ENCODE assay signal across 2 cellular contexts in the genomic region with DNA sequence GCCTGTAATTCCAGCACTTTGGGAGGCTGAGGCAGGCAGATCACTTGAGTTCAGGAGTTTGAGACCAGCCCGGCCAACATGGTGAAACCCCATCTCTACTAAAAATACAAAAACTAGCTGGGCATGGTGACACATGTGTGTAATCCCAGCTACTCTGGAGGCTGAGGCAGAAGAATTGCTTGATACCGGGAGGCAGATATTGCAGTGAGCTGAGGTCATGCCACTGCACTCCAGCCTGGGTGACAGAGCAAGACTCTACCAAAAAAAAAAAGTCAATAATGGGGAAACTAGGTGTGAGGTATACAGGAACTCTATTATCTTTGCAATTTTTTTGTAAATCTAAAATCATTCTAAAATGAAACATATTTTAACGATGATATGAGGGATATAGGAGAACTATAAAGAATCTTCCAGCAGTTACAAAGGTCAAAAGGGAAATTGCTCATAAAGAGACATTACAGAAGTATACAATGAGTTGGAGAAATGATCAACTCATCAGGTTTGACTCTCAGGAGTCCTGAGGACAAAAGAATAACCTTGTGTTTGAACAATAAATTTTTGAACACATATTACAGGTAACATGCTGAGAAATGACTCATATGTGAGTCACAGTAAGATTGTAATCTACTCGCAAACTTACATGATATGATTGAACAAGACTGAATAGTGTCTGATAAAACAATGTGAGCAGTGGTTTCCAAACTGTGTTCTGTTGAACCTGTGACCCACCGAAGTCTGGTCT.
TF ChIP-seq lines count a peak whose summit lies in the region.

No MANE protein-coding gene starts in this region.

TF ChIP-seq in HCT116, 20 proteins besides CTCF, POLR2A, EP300 and RAD21:
- TF ChIP-seq SP1 (IDR thresholded peaks at IDR 0.05; ENCODE audit: low read depth) (peak; percentile 93), ELF1 (IDR thresholded peaks at IDR 0.05; ENCODE audit: borderline replicate concordance, low read depth) (no peak; the same call in 1 of the 2 replicates), CBX3 (IDR thresholded peaks at IDR 0.05; ENCODE audit: low read depth) (peak; percentile 97), ZFX (IDR thresholded peaks at IDR 0.05) (no peak), EGR1 (IDR thresholded peaks at IDR 0.05; ENCODE audit: low read depth) (no peak), FOSL1 (IDR thresholded peaks at IDR 0.05; ENCODE audit: low read depth) (peak; percentile 100), CEBPB (IDR thresholded peaks at IDR 0.05; ENCODE audit: low read depth) (peak; percentile 79), SIN3A (IDR thresholded peaks at IDR 0.05; ENCODE audit: low read depth) (peak; percentile 73; the same call in 1 of the 2 replicates), SRF (IDR thresholded peaks at IDR 0.05; ENCODE audit: low read depth) (peak; percentile 89), ZNF274 (IDR thresholded peaks at IDR 0.05; ENCODE audit: low read depth, low read length) (no peak), TCF7L2 (IDR thresholded peaks at IDR 0.05; ENCODE audit: borderline replicate concordance, extremely low read depth, insufficient read depth, insufficient read length) (peak; percentile 69), JUND (IDR thresholded peaks at IDR 0.05) (peak; percentile 98), EZH2 (IDR thresholded peaks at IDR 0.05) (no peak), POLR2AphosphoS5 (IDR thresholded peaks at IDR 0.05; ENCODE audit: low read depth, low read length) (peak; percentile 50; the same call in 1 of the 2 replicates), YY1 (IDR thresholded peaks at IDR 0.05; ENCODE audit: extremely low read depth, insufficient replicate concordance, low read depth, low read length) (no peak), EZH2phosphoT487 (IDR thresholded peaks at IDR 0.05; ENCODE audit: borderline replicate concordance) (no peak)
- TF ChIP-seq, protein P1, sequence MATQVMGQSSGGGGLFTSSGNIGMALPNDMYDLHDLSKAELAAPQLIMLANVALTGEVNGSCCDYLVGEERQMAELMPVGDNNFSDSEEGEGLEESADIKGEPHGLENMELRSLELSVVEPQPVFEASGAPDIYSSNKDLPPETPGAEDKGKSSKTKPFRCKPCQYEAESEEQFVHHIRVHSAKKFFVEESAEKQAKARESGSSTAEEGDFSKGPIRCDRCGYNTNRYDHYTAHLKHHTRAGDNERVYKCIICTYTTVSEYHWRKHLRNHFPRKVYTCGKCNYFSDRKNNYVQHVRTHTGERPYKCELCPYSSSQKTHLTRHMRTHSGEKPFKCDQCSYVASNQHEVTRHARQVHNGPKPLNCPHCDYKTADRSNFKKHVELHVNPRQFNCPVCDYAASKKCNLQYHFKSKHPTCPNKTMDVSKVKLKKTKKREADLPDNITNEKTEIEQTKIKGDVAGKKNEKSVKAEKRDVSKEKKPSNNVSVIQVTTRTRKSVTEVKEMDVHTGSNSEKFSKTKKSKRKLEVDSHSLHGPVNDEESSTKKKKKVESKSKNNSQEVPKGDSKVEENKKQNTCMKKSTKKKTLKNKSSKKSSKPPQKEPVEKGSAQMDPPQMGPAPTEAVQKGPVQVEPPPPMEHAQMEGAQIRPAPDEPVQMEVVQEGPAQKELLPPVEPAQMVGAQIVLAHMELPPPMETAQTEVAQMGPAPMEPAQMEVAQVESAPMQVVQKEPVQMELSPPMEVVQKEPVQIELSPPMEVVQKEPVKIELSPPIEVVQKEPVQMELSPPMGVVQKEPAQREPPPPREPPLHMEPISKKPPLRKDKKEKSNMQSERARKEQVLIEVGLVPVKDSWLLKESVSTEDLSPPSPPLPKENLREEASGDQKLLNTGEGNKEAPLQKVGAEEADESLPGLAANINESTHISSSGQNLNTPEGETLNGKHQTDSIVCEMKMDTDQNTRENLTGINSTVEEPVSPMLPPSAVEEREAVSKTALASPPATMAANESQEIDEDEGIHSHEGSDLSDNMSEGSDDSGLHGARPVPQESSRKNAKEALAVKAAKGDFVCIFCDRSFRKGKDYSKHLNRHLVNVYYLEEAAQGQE (IDR thresholded peaks at IDR 0.05; ENCODE audit: low read depth): no peak
- TF ChIP-seq, protein P2, sequence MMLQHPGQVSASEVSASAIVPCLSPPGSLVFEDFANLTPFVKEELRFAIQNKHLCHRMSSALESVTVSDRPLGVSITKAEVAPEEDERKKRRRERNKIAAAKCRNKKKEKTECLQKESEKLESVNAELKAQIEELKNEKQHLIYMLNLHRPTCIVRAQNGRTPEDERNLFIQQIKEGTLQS (IDR thresholded peaks at IDR 0.05): peak; percentile 74
- TF ChIP-seq, protein P3, sequence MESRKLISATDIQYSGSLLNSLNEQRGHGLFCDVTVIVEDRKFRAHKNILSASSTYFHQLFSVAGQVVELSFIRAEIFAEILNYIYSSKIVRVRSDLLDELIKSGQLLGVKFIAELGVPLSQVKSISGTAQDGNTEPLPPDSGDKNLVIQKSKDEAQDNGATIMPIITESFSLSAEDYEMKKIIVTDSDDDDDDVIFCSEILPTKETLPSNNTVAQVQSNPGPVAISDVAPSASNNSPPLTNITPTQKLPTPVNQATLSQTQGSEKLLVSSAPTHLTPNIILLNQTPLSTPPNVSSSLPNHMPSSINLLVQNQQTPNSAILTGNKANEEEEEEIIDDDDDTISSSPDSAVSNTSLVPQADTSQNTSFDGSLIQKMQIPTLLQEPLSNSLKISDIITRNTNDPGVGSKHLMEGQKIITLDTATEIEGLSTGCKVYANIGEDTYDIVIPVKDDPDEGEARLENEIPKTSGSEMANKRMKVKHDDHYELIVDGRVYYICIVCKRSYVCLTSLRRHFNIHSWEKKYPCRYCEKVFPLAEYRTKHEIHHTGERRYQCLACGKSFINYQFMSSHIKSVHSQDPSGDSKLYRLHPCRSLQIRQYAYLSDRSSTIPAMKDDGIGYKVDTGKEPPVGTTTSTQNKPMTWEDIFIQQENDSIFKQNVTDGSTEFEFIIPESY (IDR thresholded peaks at IDR 0.05; ENCODE audit: extremely low read depth, insufficient replicate concordance, low read length): no peak
- TF ChIP-seq, protein P4, sequence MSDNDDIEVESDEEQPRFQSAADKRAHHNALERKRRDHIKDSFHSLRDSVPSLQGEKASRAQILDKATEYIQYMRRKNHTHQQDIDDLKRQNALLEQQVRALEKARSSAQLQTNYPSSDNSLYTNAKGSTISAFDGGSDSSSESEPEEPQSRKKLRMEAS (IDR thresholded peaks at IDR 0.05): peak; percentile 65

TF ChIP-seq in GM23338, 12 proteins besides CTCF, POLR2A, EP300 and RAD21:
- TF ChIP-seq POLR2AphosphoS5 (IDR thresholded peaks at IDR 0.05; ENCODE audit: low read depth): no peak
- TF ChIP-seq, protein P1 (IDR thresholded peaks at IDR 0.05; ENCODE audit: unreplicated experiment): no peak
- no peak for TF ChIP-seq EZH2phosphoT487 (IDR thresholded peaks at IDR 0.05; ENCODE audit: unreplicated experiment)
- TF ChIP-seq, protein P5, sequence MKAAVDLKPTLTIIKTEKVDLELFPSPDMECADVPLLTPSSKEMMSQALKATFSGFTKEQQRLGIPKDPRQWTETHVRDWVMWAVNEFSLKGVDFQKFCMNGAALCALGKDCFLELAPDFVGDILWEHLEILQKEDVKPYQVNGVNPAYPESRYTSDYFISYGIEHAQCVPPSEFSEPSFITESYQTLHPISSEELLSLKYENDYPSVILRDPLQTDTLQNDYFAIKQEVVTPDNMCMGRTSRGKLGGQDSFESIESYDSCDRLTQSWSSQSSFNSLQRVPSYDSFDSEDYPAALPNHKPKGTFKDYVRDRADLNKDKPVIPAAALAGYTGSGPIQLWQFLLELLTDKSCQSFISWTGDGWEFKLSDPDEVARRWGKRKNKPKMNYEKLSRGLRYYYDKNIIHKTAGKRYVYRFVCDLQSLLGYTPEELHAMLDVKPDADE (IDR thresholded peaks at IDR 0.05): no peak
- TF ChIP-seq CREB1 (CRISPR knock-in tag; IDR thresholded peaks at IDR 0.05; ENCODE audit: low read depth): no peak
- no peak for TF ChIP-seq JUNB (IDR thresholded peaks at IDR 0.05; ENCODE audit: unreplicated experiment)
- TF ChIP-seq ZNF114 (CRISPR knock-in tag; IDR thresholded peaks at IDR 0.05): no peak
- no peak for TF ChIP-seq STAT1 (IDR thresholded peaks at IDR 0.05; ENCODE audit: unreplicated experiment)
- no peak for TF ChIP-seq EZH2 (IDR thresholded peaks at IDR 0.05; ENCODE audit: low read depth, unreplicated experiment)
- TF ChIP-seq, protein P6, sequence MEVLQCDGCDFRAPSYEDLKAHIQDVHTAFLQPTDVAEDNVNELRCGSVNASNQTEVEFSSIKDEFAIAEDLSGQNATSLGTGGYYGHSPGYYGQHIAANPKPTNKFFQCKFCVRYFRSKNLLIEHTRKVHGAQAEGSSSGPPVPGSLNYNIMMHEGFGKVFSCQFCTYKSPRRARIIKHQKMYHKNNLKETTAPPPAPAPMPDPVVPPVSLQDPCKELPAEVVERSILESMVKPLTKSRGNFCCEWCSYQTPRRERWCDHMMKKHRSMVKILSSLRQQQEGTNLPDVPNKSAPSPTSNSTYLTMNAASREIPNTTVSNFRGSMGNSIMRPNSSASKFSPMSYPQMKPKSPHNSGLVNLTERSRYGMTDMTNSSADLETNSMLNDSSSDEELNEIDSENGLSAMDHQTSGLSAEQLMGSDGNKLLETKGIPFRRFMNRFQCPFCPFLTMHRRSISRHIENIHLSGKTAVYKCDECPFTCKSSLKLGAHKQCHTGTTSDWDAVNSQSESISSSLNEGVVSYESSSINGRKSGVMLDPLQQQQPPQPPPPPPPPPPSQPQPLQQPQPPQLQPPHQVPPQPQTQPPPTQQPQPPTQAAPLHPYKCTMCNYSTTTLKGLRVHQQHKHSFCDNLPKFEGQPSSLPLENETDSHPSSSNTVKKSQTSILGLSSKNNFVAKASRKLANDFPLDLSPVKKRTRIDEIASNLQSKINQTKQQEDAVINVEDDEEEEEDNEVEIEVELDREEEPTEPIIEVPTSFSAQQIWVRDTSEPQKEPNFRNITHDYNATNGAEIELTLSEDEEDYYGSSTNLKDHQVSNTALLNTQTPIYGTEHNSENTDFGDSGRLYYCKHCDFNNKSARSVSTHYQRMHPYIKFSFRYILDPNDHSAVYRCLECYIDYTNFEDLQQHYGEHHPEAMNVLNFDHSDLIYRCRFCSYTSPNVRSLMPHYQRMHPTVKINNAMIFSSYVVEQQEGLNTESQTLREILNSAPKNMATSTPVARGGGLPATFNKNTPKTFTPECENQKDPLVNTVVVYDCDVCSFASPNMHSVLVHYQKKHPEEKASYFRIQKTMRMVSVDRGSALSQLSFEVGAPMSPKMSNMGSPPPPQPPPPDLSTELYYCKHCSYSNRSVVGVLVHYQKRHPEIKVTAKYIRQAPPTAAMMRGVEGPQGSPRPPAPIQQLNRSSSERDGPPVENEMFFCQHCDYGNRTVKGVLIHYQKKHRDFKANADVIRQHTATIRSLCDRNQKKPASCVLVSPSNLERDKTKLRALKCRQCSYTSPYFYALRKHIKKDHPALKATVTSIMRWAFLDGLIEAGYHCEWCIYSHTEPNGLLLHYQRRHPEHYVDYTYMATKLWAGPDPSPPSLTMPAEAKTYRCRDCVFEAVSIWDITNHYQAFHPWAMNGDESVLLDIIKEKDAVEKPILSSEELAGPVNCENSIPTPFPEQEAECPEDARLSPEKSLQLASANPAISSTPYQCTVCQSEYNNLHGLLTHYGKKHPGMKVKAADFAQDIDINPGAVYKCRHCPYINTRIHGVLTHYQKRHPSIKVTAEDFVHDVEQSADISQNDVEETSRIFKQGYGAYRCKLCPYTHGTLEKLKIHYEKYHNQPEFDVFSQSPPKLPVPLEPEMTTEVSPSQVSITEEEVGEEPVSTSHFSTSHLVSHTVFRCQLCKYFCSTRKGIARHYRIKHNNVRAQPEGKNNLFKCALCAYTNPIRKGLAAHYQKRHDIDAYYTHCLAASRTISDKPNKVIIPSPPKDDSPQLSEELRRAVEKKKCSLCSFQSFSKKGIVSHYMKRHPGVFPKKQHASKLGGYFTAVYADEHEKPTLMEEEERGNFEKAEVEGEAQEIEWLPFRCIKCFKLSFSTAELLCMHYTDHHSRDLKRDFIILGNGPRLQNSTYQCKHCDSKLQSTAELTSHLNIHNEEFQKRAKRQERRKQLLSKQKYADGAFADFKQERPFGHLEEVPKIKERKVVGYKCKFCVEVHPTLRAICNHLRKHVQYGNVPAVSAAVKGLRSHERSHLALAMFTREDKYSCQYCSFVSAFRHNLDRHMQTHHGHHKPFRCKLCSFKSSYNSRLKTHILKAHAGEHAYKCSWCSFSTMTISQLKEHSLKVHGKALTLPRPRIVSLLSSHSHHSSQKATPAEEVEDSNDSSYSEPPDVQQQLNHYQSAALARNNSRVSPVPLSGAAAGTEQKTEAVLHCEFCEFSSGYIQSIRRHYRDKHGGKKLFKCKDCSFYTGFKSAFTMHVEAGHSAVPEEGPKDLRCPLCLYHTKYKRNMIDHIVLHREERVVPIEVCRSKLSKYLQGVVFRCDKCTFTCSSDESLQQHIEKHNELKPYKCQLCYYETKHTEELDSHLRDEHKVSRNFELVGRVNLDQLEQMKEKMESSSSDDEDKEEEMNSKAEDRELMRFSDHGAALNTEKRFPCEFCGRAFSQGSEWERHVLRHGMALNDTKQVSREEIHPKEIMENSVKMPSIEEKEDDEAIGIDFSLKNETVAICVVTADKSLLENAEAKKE (CRISPR knock-in tag; IDR thresholded peaks at IDR 0.05): no peak
- no peak for TF ChIP-seq ZNF331 (CRISPR knock-in tag; IDR thresholded peaks at IDR 0.05; ENCODE audit: low read depth)
- no peak for TF ChIP-seq NANOG (IDR thresholded peaks at IDR 0.05; ENCODE audit: borderline replicate concordance)
TF ChIP-seq in GM23338: peak in this region for 0.
